9 cellular contexts compared by ENCODE assay signal in the genomic region with DNA sequence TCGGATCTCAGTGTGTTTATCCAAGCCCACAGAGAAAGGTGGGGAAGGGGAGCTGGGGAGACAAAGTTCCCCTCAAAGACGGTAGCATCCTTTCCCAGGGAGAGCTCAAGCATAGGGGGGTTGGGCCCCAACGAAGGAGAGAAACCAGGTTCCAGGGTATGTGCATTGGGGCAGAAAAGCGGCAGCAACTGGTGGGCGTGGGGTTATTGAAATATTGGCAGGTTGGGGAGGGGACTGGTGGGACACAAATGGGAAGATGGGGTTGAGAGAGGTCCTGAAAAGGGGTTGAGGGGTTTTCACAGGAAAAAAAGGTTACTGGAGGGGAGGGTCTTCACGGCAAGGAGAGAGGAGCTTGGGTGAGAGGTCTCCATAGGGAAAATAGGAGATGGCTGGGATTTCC. TPM values are rescaled to one million over a fixed set of nuclear protein-coding genes. Genes with fewer than 3 reads are reported as not detected.
DNase-seq lines count a peak whose midpoint lies in the region; ATAC-seq, FAIRE-seq and TF ChIP-seq lines count a peak whose summit lies in the region.
"Had no signal": no experiment of that assay in that cellular context is flagged by ENCODE, and none has a peak within 500 bp of the region (broad histone marks: within the 10 kb centered on the region; RNA-seq: fewer than 3 reads in every experiment).

No MANE protein-coding gene starts in this region.

- no peak for TF ChIP-seq POLR2A in HepG2 (IDR thresholded peaks at IDR 0.05; ENCODE audit: insufficient read depth in 1 of 2, low read depth in 2 of 2, low read length in 2 of 2)
- no peak for TF ChIP-seq POLR2A in right lobe of liver (IDR thresholded peaks at IDR 0.05)

- BruUV-seq in HepG2 (replicated peaks; lab: Mats Ljungman, UMichigan): TSS peak; percentile 59

- intact Hi-C loops in HepG2 (cut with micrococcal nuclease; ENCODE audit: unreplicated experiment): loop anchor here (5.0 kb wide), 1 partner anchor 1833 kb away; no protein-coding TSS in a partner anchor
- intact Hi-C loops in right lobe of liver (cut with DNase I): loop anchor here in 1 of 2 donors (10.0 kb wide), 1 partner anchor 51 kb away; a partner anchor contains a TSS
- intact Hi-C loops in left ventricle myocardium superior (cut with micrococcal nuclease): no loop called here

- WGBS in HepG2 (ENCODE audit: low lambda C conversion rate): 36% methylated on average over 6 of the region's 6 CpGs
- 35% methylated on average over 5 of the region's 6 CpGs for WGBS in right lobe of liver (ENCODE audit: insufficient coverage, low coverage, low lambda C conversion rate, missing lambda C conversion rate)
- WGBS in iPS DF 6.9 (ENCODE audit: insufficient coverage, insufficient read length): no CpG with 5 or more reads among the region's 6 CpGs

- TF ChIP-seq EP300 in HepG2 (IDR thresholded peaks at IDR 0.05; ENCODE audit: low read depth in 2 of 2, low read length in 2 of 2): no peak
- TF ChIP-seq EP300 in HepG2 (CRISPR knock-in tag; IDR thresholded peaks at IDR 0.05; ENCODE audit: borderline replicate concordance): no peak

- ATAC-seq in HepG2 (no peak), right lobe of liver (no peak), WTC11 (no peak), GM19452 (IDR thresholded peaks at IDR 0.05; ENCODE audit: unreplicated experiment) (no peak), left ventricle myocardium superior (no peak)

- no peak for TF ChIP-seq CTCF in HepG2 (CRISPR knock-in tag; IDR thresholded peaks at IDR 0.05)
- no peak for TF ChIP-seq CTCF in right lobe of liver (IDR thresholded peaks at IDR 0.05)
- TF ChIP-seq CTCF in WTC11 (IDR thresholded peaks at IDR 0.05): no peak

- peak overlapping the region; percentile 87 for H3K4me2 ChIP-seq in HepG2 (ENCODE audit: low read depth, low read length)

- peak overlapping the region; percentile 68 to 90 (median 72) for H3K4me3 ChIP-seq in HepG2 (replicated peaks in 1 of 3; ENCODE audit: insufficient read depth in 1 of 3, low read depth in 2 of 3, low read length in 3 of 3)
- H3K4me3 ChIP-seq in right lobe of liver: no peak overlapping the region
- H3K4me3 ChIP-seq in iPS DF 6.9 (ENCODE audit: low read length): peak overlapping the region; percentile 78; the same call in 1 of the 2 replicates

- H3K9me3 ChIP-seq in HepG2 (ENCODE audit: low read length) (no peaks in the 10 kb centered on the region), right lobe of liver (no peaks in the 10 kb centered on the region), iPS DF 6.9 (ENCODE audit: control insufficient read depth, insufficient read depth, low read length) (no peaks in the 10 kb centered on the region)

- H3K36me3 ChIP-seq in HepG2 (replicated peaks in 1 of 2; ENCODE audit: control insufficient read depth in 1 of 2, insufficient read depth in 2 of 2, low read length in 2 of 2) (no peaks in the 10 kb centered on the region), right lobe of liver (no peaks in the 10 kb centered on the region), iPS DF 6.9 (ENCODE audit: control insufficient read depth, insufficient read depth, low read length) (no peaks in the 10 kb centered on the region)

- H3K4me1 ChIP-seq in HepG2 (ENCODE audit: insufficient read depth, low read length) (peaks cover 43% of the 10 kb centered on the region), right lobe of liver (peaks cover 0 to 7% (median 0%) of the 10 kb centered on the region in 4 donors), iPS DF 6.9 (ENCODE audit: control insufficient read depth, insufficient read depth, low read length) (peaks cover 2% of the 10 kb centered on the region; the same call in 1 of the 2 replicates)

- H3K79me2 ChIP-seq in HepG2 (ENCODE audit: insufficient read depth, low read length): peaks cover 12% of the 10 kb centered on the region

- H3K4me3 Mint-ChIP-seq in WTC11: peak overlapping the region; percentile 86

- no peaks in the 10 kb centered on the region for H3K9me3 Mint-ChIP-seq in WTC11

- H3K9ac ChIP-seq in HepG2 (ENCODE audit: insufficient read depth, low read depth, low read length): peak overlapping the region; percentile 80

- H2AFZ ChIP-seq in HepG2 (ENCODE audit: low read length): no peak overlapping the region

- POLR2A ChIA-PET in HepG2 (lab: Yijun Ruan, JAX) (interaction anchor here (1.2 to 1.9 kb wide), 2 partner anchors 18 to 404 kb away, joined by 4 to 7 read pairs; a partner anchor contains a TSS), WTC11 (lab: Charles Lee) (interaction anchor here (0.7 to 1.8 kb wide), 3 partner anchors 18 to 315 kb away, joined by 3 to 7 read pairs (median 5); a partner anchor contains a TSS)

- H3K27me3 ChIP-seq in HepG2 (ENCODE audit: control insufficient read depth in 1 of 2, insufficient read depth in 2 of 2, low read length in 2 of 2) (no peaks in the 10 kb centered on the region), right lobe of liver (no peaks in the 10 kb centered on the region), iPS DF 6.9 (ENCODE audit: control insufficient read depth, insufficient read depth, low read length) (no peaks in the 10 kb centered on the region)

- H3K4me1 Mint-ChIP-seq in WTC11: peaks cover 19% of the 10 kb centered on the region

- CTCF ChIA-PET in HepG2 (lab: Yijun Ruan, JAX; ENCODE audit: low intra/inter-chr PET ratio, low total read pairs): no interaction called here
- CTCF ChIA-PET in WTC11 (lab: Charles Lee): interaction anchor here (1.2 to 4.7 kb wide), 11 partner anchors 11 to 337 kb away, joined by 3 to 91 read pairs (median 12); a partner anchor contains a TSS

- peak overlapping the region; percentile 53 for H3K27ac Mint-ChIP-seq in WTC11

- in situ Hi-C loops in HepG2 (cut with HindIII; ENCODE audit: extremely low pct_ligation_motif_present, low pct_unique_long_range_greater_than_20kb): no loop called here

- H3K27ac ChIP-seq in HepG2 (ENCODE audit: extremely low read length, insufficient read depth, low read length) (no peak overlapping the region), right lobe of liver (no peak overlapping the region), iPS DF 6.9 (ENCODE audit: low read length) (no peak overlapping the region)

- no peaks in the 10 kb centered on the region; the same call in 1 of the 2 replicates for H3K27me3 Mint-ChIP-seq in WTC11 (ENCODE audit: low read depth)

- no peak for TF ChIP-seq RAD21 in HepG2 (CRISPR knock-in tag; IDR thresholded peaks at IDR 0.05)

- peaks cover 11% of the 10 kb centered on the region for H3K36me3 Mint-ChIP-seq in WTC11

- H4K20me1 ChIP-seq in HepG2 (ENCODE audit: insufficient read depth, low read length): no peaks in the 10 kb centered on the region

- DNase-seq in HepG2 (ENCODE audit: low spot score): no peak
- no peak for DNase-seq in right lobe of liver
- no peak for DNase-seq in WTC11 (ENCODE audit: low spot score)
- DNase-seq in iPS DF 6.9 (ENCODE audit: low read depth, low spot score): no peak
- no peak for DNase-seq in DMS153 treated with DMSO at 0.1 percent for 48 hours (lab: John Stamatoyannopoulos, UW; ENCODE audit: unreplicated experiment)
- no peak for DNase-seq in stimulated activated naive CD4-positive, alpha-beta T cell (lab: John Stamatoyannopoulos, UW)
- no peak for DNase-seq in left ventricle myocardium superior
- DNase-seq: DMS79 treated with DMSO at 0.1 percent for 48 hours had no signal

- FAIRE-seq in HepG2 (lab: Jason Lieb, UNC): no peak

RNA-seq across cellular contexts. Expression of a gene that starts 1.0 kb away (rescaled TPM):
- total RNA-seq in HepG2 (2016; rRNA removed; fragmentation: Illumina TruSeq; extraction: Trizol) (21.9 and 24.8 TPM in 2 replicates), right lobe of liver (1 to 10 TPM in 2 of 6 experiments, under 1 TPM in 4; 0.24 to 5.3 (median 0.61) TPM), WTC11 (2021) (37.1 to 40.4 TPM (median 38.4 TPM) in 3 replicates), left ventricle myocardium superior (1.6 TPM)
- total RNA-seq in HepG2 (2016; cell fraction: cytosol; rRNA removed; fragmentation: Illumina TruSeq; extraction: Trizol; ENCODE audit: low read depth): 5.9 and 6.4 TPM in 2 replicates
- 20.5 and 24.8 TPM in 2 replicates for total RNA-seq in HepG2 (2016; cell fraction: insoluble cytoplasmic fraction; rRNA removed; fragmentation: Illumina TruSeq; extraction: Trizol)
- 12.0 and 14.5 TPM in 2 replicates for total RNA-seq in HepG2 (2016; cell fraction: membrane; rRNA removed; fragmentation: Illumina TruSeq; extraction: Trizol)
- total RNA-seq in HepG2 (2016; cell fraction: nucleus; rRNA removed; fragmentation: Illumina TruSeq; extraction: Trizol): 10.3 and 10.5 TPM in 2 replicates
- 14.8 and 18.2 TPM in 2 replicates for polyA plus RNA-seq in HepG2 (2011; rRNA removed)
- 13.8 and 19.3 TPM in 2 replicates for polyA plus RNA-seq in HepG2 (2011; cell fraction: cytosol; rRNA removed)
- polyA plus RNA-seq in HepG2 (2011; cell fraction: nucleus; rRNA removed): 4.3 and 6.8 TPM in 2 replicates
- polyA plus RNA-seq in HepG2 (2012): 6.4 and 10.7 TPM in 2 replicates
- 4.1 TPM in 2 replicates for polyA plus RNA-seq in HepG2 (2016; cell fraction: cytosol; fragmentation: Illumina TruSeq; extraction: Trizol; ENCODE audit: low read depth)
- 26.0 and 31.2 TPM in 2 replicates for polyA plus RNA-seq in HepG2 (2016; cell fraction: insoluble cytoplasmic fraction; fragmentation: Illumina TruSeq; extraction: Trizol; ENCODE audit: low read depth)
- 9.5 and 9.9 TPM in 2 replicates for polyA plus RNA-seq in HepG2 (2016; cell fraction: membrane; fragmentation: Illumina TruSeq; extraction: Trizol; ENCODE audit: low read depth)
- 24.7 and 25.7 TPM in 2 replicates for polyA plus RNA-seq in HepG2 (2016; cell fraction: nucleus; fragmentation: Illumina TruSeq; extraction: Trizol; ENCODE audit: insufficient read depth, low read depth)
- 16.4 and 182 TPM in 2 replicates for polyA minus RNA-seq in HepG2 (2011; rRNA and poly(A)+ RNA removed; ENCODE audit: low replicate concordance)
- 8.5 and 13.4 TPM in 2 replicates for polyA minus RNA-seq in HepG2 (2011; cell fraction: cytosol; rRNA and poly(A)+ RNA removed)
- polyA minus RNA-seq in HepG2 (2011; cell fraction: nucleus; rRNA and poly(A)+ RNA removed): 3.2 and 3.4 TPM in 2 replicates

RNA-seq across cellular contexts. Expression of a gene that starts 17.8 kb away (rescaled TPM):
- total RNA-seq in HepG2 (2016; rRNA removed; fragmentation: Illumina TruSeq; extraction: Trizol) (11.0 and 14.0 TPM in 2 replicates), right lobe of liver (10 to 100 TPM; 54.8 to 87.5 (median 63.1) TPM), WTC11 (2021) (37.8 to 48.0 TPM (median 41.7 TPM) in 3 replicates), left ventricle myocardium superior (514 TPM)
- 20.4 and 21.6 TPM in 2 replicates for total RNA-seq in HepG2 (2016; cell fraction: cytosol; rRNA removed; fragmentation: Illumina TruSeq; extraction: Trizol; ENCODE audit: low read depth)
- 10.4 and 13.7 TPM in 2 replicates for total RNA-seq in HepG2 (2016; cell fraction: insoluble cytoplasmic fraction; rRNA removed; fragmentation: Illumina TruSeq; extraction: Trizol)
- total RNA-seq in HepG2 (2016; cell fraction: membrane; rRNA removed; fragmentation: Illumina TruSeq; extraction: Trizol): 56.9 and 57.5 TPM in 2 replicates
- total RNA-seq in HepG2 (2016; cell fraction: nucleus; rRNA removed; fragmentation: Illumina TruSeq; extraction: Trizol): 13.6 and 18.3 TPM in 2 replicates
- 18.2 and 22.9 TPM in 2 replicates for polyA plus RNA-seq in HepG2 (2011; rRNA removed)
- 19.3 and 19.7 TPM in 2 replicates for polyA plus RNA-seq in HepG2 (2011; cell fraction: cytosol; rRNA removed)
- polyA plus RNA-seq in HepG2 (2011; cell fraction: nucleus; rRNA removed): 23.6 and 27.0 TPM in 2 replicates
- polyA plus RNA-seq in HepG2 (2012): 29.4 and 35.6 TPM in 2 replicates
- 60.1 and 74.1 TPM in 2 replicates for polyA plus RNA-seq in HepG2 (2016; cell fraction: cytosol; fragmentation: Illumina TruSeq; extraction: Trizol; ENCODE audit: low read depth)
- polyA plus RNA-seq in HepG2 (2016; cell fraction: insoluble cytoplasmic fraction; fragmentation: Illumina TruSeq; extraction: Trizol; ENCODE audit: low read depth): 43.2 and 60.0 TPM in 2 replicates
- polyA plus RNA-seq in HepG2 (2016; cell fraction: membrane; fragmentation: Illumina TruSeq; extraction: Trizol; ENCODE audit: low read depth): 115 and 118 TPM in 2 replicates
- 46.7 and 48.9 TPM in 2 replicates for polyA plus RNA-seq in HepG2 (2016; cell fraction: nucleus; fragmentation: Illumina TruSeq; extraction: Trizol; ENCODE audit: insufficient read depth, low read depth)
- 29.2 and 31.4 TPM in 2 replicates for polyA minus RNA-seq in HepG2 (2011; rRNA and poly(A)+ RNA removed; ENCODE audit: low replicate concordance)
- polyA minus RNA-seq in HepG2 (2011; cell fraction: cytosol; rRNA and poly(A)+ RNA removed): 9.8 and 16.4 TPM in 2 replicates
- polyA minus RNA-seq in HepG2 (2011; cell fraction: nucleus; rRNA and poly(A)+ RNA removed): 9.5 and 17.2 TPM in 2 replicates

RNA-seq across cellular contexts. Expression of a gene that starts 44.8 kb away (rescaled TPM):
- total RNA-seq in HepG2 (2016; rRNA removed; fragmentation: Illumina TruSeq; extraction: Trizol): 27.0 and 45.0 TPM in 2 replicates
- total RNA-seq in HepG2 (2016; cell fraction: cytosol; rRNA removed; fragmentation: Illumina TruSeq; extraction: Trizol; ENCODE audit: low read depth): 16.3 and 17.4 TPM in 2 replicates
- total RNA-seq in HepG2 (2016; cell fraction: insoluble cytoplasmic fraction; rRNA removed; fragmentation: Illumina TruSeq; extraction: Trizol): 26.7 and 42.1 TPM in 2 replicates
- 41.7 and 44.3 TPM in 2 replicates for total RNA-seq in HepG2 (2016; cell fraction: membrane; rRNA removed; fragmentation: Illumina TruSeq; extraction: Trizol)
- 16.8 and 22.1 TPM in 2 replicates for total RNA-seq in HepG2 (2016; cell fraction: nucleus; rRNA removed; fragmentation: Illumina TruSeq; extraction: Trizol)
- 17.5 and 18.9 TPM in 2 replicates for polyA plus RNA-seq in HepG2 (2011; rRNA removed)
- polyA plus RNA-seq in HepG2 (2011; cell fraction: cytosol; rRNA removed): 15.2 and 23.1 TPM in 2 replicates
- 29.2 and 34.6 TPM in 2 replicates for polyA plus RNA-seq in HepG2 (2011; cell fraction: nucleus; rRNA removed)
- 20.9 and 23.9 TPM in 2 replicates for polyA plus RNA-seq in HepG2 (2012)
- 25.4 and 28.8 TPM in 2 replicates for polyA plus RNA-seq in HepG2 (2016; cell fraction: cytosol; fragmentation: Illumina TruSeq; extraction: Trizol; ENCODE audit: low read depth)
- polyA plus RNA-seq in HepG2 (2016; cell fraction: insoluble cytoplasmic fraction; fragmentation: Illumina TruSeq; extraction: Trizol; ENCODE audit: low read depth): 41.5 and 54.0 TPM in 2 replicates
- 47.7 and 54.2 TPM in 2 replicates for polyA plus RNA-seq in HepG2 (2016; cell fraction: membrane; fragmentation: Illumina TruSeq; extraction: Trizol; ENCODE audit: low read depth)
- polyA plus RNA-seq in HepG2 (2016; cell fraction: nucleus; fragmentation: Illumina TruSeq; extraction: Trizol; ENCODE audit: insufficient read depth, low read depth): 48.4 and 51.7 TPM in 2 replicates
- 19.3 and 29.7 TPM in 2 replicates for polyA minus RNA-seq in HepG2 (2011; rRNA and poly(A)+ RNA removed; ENCODE audit: low replicate concordance)
- polyA minus RNA-seq in HepG2 (2011; cell fraction: cytosol; rRNA and poly(A)+ RNA removed): 18.1 and 18.2 TPM in 2 replicates
- 3.5 and 5.5 TPM in 2 replicates for polyA minus RNA-seq in HepG2 (2011; cell fraction: nucleus; rRNA and poly(A)+ RNA removed)
- 10 to 100 TPM in 5 of 6 experiments, 1 to 10 TPM in 1; 10.0 to 25.3 (median 15.6) TPM for total RNA-seq in right lobe of liver
- 113 to 131 TPM (median 116 TPM) in 3 replicates for total RNA-seq in WTC11 (2021)
- total RNA-seq in left ventricle myocardium superior: 58.0 TPM

RNA-seq across cellular contexts. Expression of a gene that starts 49.8 kb away (rescaled TPM):
- total RNA-seq in HepG2 (2016; rRNA removed; fragmentation: Illumina TruSeq; extraction: Trizol) (0.11 TPM in 1 of 2 replicates, not detected in the other), right lobe of liver (under 1 TPM in 1 of 6 experiments, not detected in 5; 0.27 TPM), WTC11 (2021) (0.35 to 0.87 TPM (median 0.41 TPM) in 3 replicates), left ventricle myocardium superior (not detected)
- not detected in 2 replicates for total RNA-seq in HepG2 (2016; cell fraction: cytosol; rRNA removed; fragmentation: Illumina TruSeq; extraction: Trizol; ENCODE audit: low read depth)
- not detected in 2 replicates for total RNA-seq in HepG2 (2016; cell fraction: insoluble cytoplasmic fraction; rRNA removed; fragmentation: Illumina TruSeq; extraction: Trizol)
- not detected in 2 replicates for total RNA-seq in HepG2 (2016; cell fraction: membrane; rRNA removed; fragmentation: Illumina TruSeq; extraction: Trizol)
- 0.66 TPM in 1 of 2 replicates, not detected in the other for total RNA-seq in HepG2 (2016; cell fraction: nucleus; rRNA removed; fragmentation: Illumina TruSeq; extraction: Trizol)
- polyA plus RNA-seq in HepG2 (2011; rRNA removed): 0.32 and 0.69 TPM in 2 replicates
- polyA plus RNA-seq in HepG2 (2011; cell fraction: cytosol; rRNA removed): 0.22 and 0.56 TPM in 2 replicates
- 3.7 and 5.8 TPM in 2 replicates for polyA plus RNA-seq in HepG2 (2011; cell fraction: nucleus; rRNA removed)
- 0.12 and 0.36 TPM in 2 replicates for polyA plus RNA-seq in HepG2 (2012)
- not detected in 2 replicates for polyA plus RNA-seq in HepG2 (2016; cell fraction: cytosol; fragmentation: Illumina TruSeq; extraction: Trizol; ENCODE audit: low read depth)
- polyA plus RNA-seq in HepG2 (2016; cell fraction: insoluble cytoplasmic fraction; fragmentation: Illumina TruSeq; extraction: Trizol; ENCODE audit: low read depth): not detected in 2 replicates
- not detected in 2 replicates for polyA plus RNA-seq in HepG2 (2016; cell fraction: membrane; fragmentation: Illumina TruSeq; extraction: Trizol; ENCODE audit: low read depth)
- not detected in 2 replicates for polyA plus RNA-seq in HepG2 (2016; cell fraction: nucleus; fragmentation: Illumina TruSeq; extraction: Trizol; ENCODE audit: insufficient read depth, low read depth)
- polyA minus RNA-seq in HepG2 (2011; rRNA and poly(A)+ RNA removed; ENCODE audit: low replicate concordance): 0.21 and 0.56 TPM in 2 replicates
- polyA minus RNA-seq in HepG2 (2011; cell fraction: cytosol; rRNA and poly(A)+ RNA removed): 0.40 TPM in 1 of 2 replicates, not detected in the other
- polyA minus RNA-seq in HepG2 (2011; cell fraction: nucleus; rRNA and poly(A)+ RNA removed): 1.0 and 1.1 TPM in 2 replicates

Comparison
In these comparisons a context has a peak if more than half of its experiments do, and no peak if none do; other contexts are left out.
1. H3K4me3 ChIP-seq: peak in HepG2 (3 of 3) and iPS DF 6.9 (single experiment); none in right lobe of liver (0 of 3).